In the genomic region with DNA sequence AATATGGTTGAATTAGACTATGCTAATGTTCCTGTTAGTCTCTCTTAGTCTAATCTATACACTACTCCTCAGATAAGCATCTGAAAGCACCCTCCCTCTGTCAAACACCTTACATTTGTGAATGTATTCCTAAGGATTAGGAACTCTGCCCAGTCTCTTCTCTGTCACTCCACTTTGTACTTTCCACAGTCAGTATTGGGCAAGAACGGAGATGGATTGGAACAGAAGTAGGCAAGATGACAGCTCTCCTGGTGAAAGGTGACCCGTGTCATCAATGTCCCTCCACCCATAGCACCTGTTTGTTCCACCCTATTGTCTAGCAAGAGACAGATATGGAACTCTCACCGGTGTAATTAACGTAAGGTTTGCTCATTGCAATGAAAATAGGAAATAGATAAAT, we compare ENCODE assay signal across 22 cellular contexts.
"Had no signal": no experiment of that assay in that cellular context is flagged by ENCODE, and none has a peak within 500 bp of the region (broad histone marks: within the 10 kb centered on the region; RNA-seq: fewer than 3 reads in every experiment).

No MANE protein-coding gene starts in this region.

- DNase-seq: Kasumi-1, MM.1S, NCI-H1092 treated with DMSO at 0.1 percent for 48 hours, NCI-H1436, NCI-H1694 treated with DMSO at 0.1 percent for 48 hours, NCI-H2029, NCI-H2081 treated with DMSO at 0.1 percent for 48 hours, NCI-H2171, NCI-H226, NCI-H446, NCI-H510A, NCI-H524 treated with DMSO at 0.1 percent for 48 hours, NCI-H69, NCI-H774, RPMI8226, SHP77, SK-N-SH, SW 1271 had no signal

- H3K36me3 Mint-ChIP-seq: IgD-negative memory B cell had no signal

- H3K4me1 Mint-ChIP-seq: IgD-negative memory B cell had no signal

- H3K27ac Mint-ChIP-seq: IgD-negative memory B cell had no signal

- H3K27me3 Mint-ChIP-seq: IgD-negative memory B cell had no signal

- H3K9me3 Mint-ChIP-seq: IgD-negative memory B cell had no signal

- FAIRE-seq: K562, RCC 7860 had no signal

- H3K27ac ChIP-seq: KMS-11 had no signal

- H3K4me3 Mint-ChIP-seq: IgD-negative memory B cell had no signal
